In the genomic region with DNA sequence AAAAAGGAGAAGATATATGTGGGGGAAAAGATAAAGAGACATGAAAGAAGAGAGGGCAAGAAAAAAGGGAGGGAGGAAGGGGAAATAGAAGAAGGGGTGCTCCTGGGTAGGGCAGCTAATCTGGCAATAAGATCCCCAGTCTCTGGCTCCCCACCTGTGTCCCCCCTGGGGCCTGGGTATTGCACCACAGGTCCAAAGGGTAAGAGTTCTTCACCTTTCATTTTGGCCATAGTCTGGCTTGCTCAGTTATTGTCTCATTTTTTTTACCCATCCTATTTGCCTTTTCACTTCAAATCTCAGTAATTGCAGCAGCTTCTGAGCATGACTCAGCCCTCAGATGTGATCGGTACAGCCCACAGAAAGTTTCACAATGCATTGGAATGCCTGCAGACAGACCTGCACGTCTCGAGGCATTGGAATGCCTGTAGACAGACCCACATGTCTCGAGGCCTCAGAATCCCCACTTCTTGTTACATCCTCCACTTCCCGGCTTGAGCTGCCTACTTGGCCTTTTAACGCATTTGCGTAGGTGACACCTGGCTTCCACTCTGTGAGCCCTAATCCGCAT, we compare ENCODE assay signal across 9 cellular contexts.
DNase-seq lines count a peak whose midpoint lies in the region; ATAC-seq, FAIRE-seq and TF ChIP-seq lines count a peak whose summit lies in the region.
"Had no signal": no experiment of that assay in that cellular context is flagged by ENCODE, and none has a peak within 500 bp of the region (broad histone marks: within the 10 kb centered on the region; RNA-seq: fewer than 3 reads in every experiment).

No MANE protein-coding gene starts in this region.

- H3K36me3 Mint-ChIP-seq in T-helper 17 cell (ENCODE audit: low read depth) = peaks cover 2% of the 10 kb centered on the region

- peak overlapping the region; percentile 0 for H3K4me2 ChIP-seq in keratinocyte (ENCODE audit: control insufficient read depth, extremely low read depth, insufficient read depth, low read depth, low read length)

- H3K27me3 ChIP-seq in right cardiac atrium (ENCODE audit: control insufficient read depth, insufficient read depth) = no peaks in the 10 kb centered on the region
- no peaks in the 10 kb centered on the region for H3K27me3 ChIP-seq in left ventricle myocardium inferior (ENCODE audit: low read depth)
- H3K27me3 ChIP-seq in keratinocyte (ENCODE audit: control insufficient read depth, extremely low read depth, insufficient read depth, low read length) = no peaks in the 10 kb centered on the region
- H3K27me3 ChIP-seq in aorta (ENCODE audit: control insufficient read depth in 1 of 2, insufficient read depth in 2 of 2, low read length in 1 of 2) = no peaks in the 10 kb centered on the region
- H3K27me3 ChIP-seq: neutrophil had no signal

- dilution Hi-C loops in keratinocyte (cut with MboI; ENCODE audit: extremely low pct_ligation_motif_present, low sequenced_read_pairs) = no loop called here

- 66% methylated on average over 8 of the region's 8 CpGs for WGBS in right cardiac atrium
- 52 to 57% methylated on average over 8 of the region's 8 CpGs for WGBS in aorta, 2 donors

- no peak overlapping the region for H3K27ac Mint-ChIP-seq in T-helper 17 cell

- no peaks in the 10 kb centered on the region for H4K20me1 ChIP-seq in keratinocyte (ENCODE audit: control insufficient read depth, extremely low read depth, insufficient read depth, low read length)

- no peak overlapping the region for H3K4me3 Mint-ChIP-seq in T-helper 17 cell

- no peaks in the 10 kb centered on the region for H3K9me3 ChIP-seq in right cardiac atrium (ENCODE audit: control insufficient read depth, low read length)
- no peaks in the 10 kb centered on the region for H3K9me3 ChIP-seq in left ventricle myocardium inferior (replicated peaks)
- H3K9me3 ChIP-seq in keratinocyte (ENCODE audit: control insufficient read depth, low read depth, low read length) = no peaks in the 10 kb centered on the region
- no peaks in the 10 kb centered on the region for H3K9me3 ChIP-seq in aorta (ENCODE audit: control insufficient read depth, low read length)
- no peaks in the 10 kb centered on the region for H3K9me3 ChIP-seq in T-helper 17 cell (ENCODE audit: control insufficient read depth, low read length, poor library complexity, severe bottlenecking)
- H3K9me3 ChIP-seq: neutrophil had no signal

- H3K27ac ChIP-seq in right cardiac atrium (ENCODE audit: low read length) (no peak overlapping the region), left ventricle myocardium inferior (replicated peaks) (no peak overlapping the region), keratinocyte (ENCODE audit: control insufficient read depth, insufficient read depth, low read length) (peak overlapping the region; percentile 35), aorta (ENCODE audit: low read depth in 1 of 2, low read length in 2 of 2) (peak overlapping the region in 1 of 2 donors; percentile 2)
- H3K27ac ChIP-seq: neutrophil had no signal

- no peak overlapping the region for H3K4me3 ChIP-seq in right cardiac atrium (ENCODE audit: low read length)
- H3K4me3 ChIP-seq in left ventricle myocardium inferior = no peak overlapping the region
- H3K4me3 ChIP-seq in keratinocyte (ENCODE audit: control insufficient read depth in 2 of 3, extremely low read depth in 1 of 3, insufficient read depth in 2 of 3, low read depth in 1 of 3, low read length in 3 of 3) = no peak overlapping the region
- no peak overlapping the region for H3K4me3 ChIP-seq in aorta (ENCODE audit: low read length in 2 of 2)

- peaks cover 6% of the 10 kb centered on the region for H3K4me1 Mint-ChIP-seq in T-helper 17 cell

- DNase-seq in right cardiac atrium (no peak), left ventricle myocardium inferior (no peak), keratinocyte (ENCODE audit: low read depth, low spot score) (peak; percentile 66), aorta (peak in 1 of 2 donors; percentile 65), T-helper 17 cell (no peak), ecto neural progenitor cell (ENCODE audit: low spot score) (no peak), cardiac septum (ENCODE audit: low spot score) (no peak)
- DNase-seq in activated T-cell treated with anti-CD3 and anti-CD28 coated beads, Interleukin-2, amount 50 U/mL, for 48 hours = peak; percentile 55 to 57

- peaks cover 39% of the 10 kb centered on the region for H3K27me3 Mint-ChIP-seq in T-helper 17 cell

- FAIRE-seq in keratinocyte (lab: Jason Lieb, UNC) = peak; percentile 90

- no peaks in the 10 kb centered on the region for H3K79me2 ChIP-seq in keratinocyte (ENCODE audit: control insufficient read depth, insufficient read depth, low read length)

- intact Hi-C loops in right cardiac atrium (cut with DNase I) = no loop called here
- intact Hi-C loops in left ventricle myocardium inferior (cut with micrococcal nuclease) = no loop called here
- intact Hi-C loops in aorta (cut with DNase I) = no loop called here
- intact Hi-C loops in cardiac septum (cut with DNase I) = no loop called here

- no peaks in the 10 kb centered on the region for H3K4me1 ChIP-seq in right cardiac atrium (ENCODE audit: control insufficient read depth, insufficient read depth, low read length)
- H3K4me1 ChIP-seq in left ventricle myocardium inferior = peaks cover 18% of the 10 kb centered on the region
- peaks cover 46% of the 10 kb centered on the region for H3K4me1 ChIP-seq in keratinocyte (ENCODE audit: control insufficient read depth, extremely low read depth, insufficient read depth, low read length)
- peaks cover 3 to 6% of the 10 kb centered on the region in 2 donors for H3K4me1 ChIP-seq in aorta (ENCODE audit: control insufficient read depth in 1 of 2, insufficient read depth in 2 of 2, low read length in 2 of 2)

- H3K9me1 ChIP-seq in keratinocyte (ENCODE audit: control insufficient read depth, extremely low read depth, insufficient read depth, low read length) = no peaks in the 10 kb centered on the region

- H2AFZ ChIP-seq in keratinocyte (ENCODE audit: control insufficient read depth, low read length) = peak overlapping the region; percentile 11

- no peak overlapping the region for H3K9ac ChIP-seq in keratinocyte (ENCODE audit: control insufficient read depth, extremely low read depth, insufficient read depth, low read length)

- TF ChIP-seq CTCF in left ventricle myocardium inferior (IDR thresholded peaks at IDR 0.05; ENCODE audit: borderline replicate concordance) = no peak
- TF ChIP-seq CTCF in keratinocyte (optimal IDR thresholded peaks at IDR 0.05 in 1 of 3, IDR thresholded peaks at IDR 0.05 in 1 of 3, conservative IDR thresholded peaks at IDR 0.05 in 1 of 3; ENCODE audit: extremely low read depth in 1 of 3, insufficient read depth in 2 of 3, low read length in 3 of 3) = no peak

- ATAC-seq in right cardiac atrium (peak; percentile 67 to 71), aorta (ENCODE audit: low FRiP score) (peak; percentile 56), T-helper 17 cell (no peak)

- H3K36me3 ChIP-seq in left ventricle myocardium inferior (no peaks in the 10 kb centered on the region), keratinocyte (ENCODE audit: control insufficient read depth in 2 of 2, extremely low read depth in 1 of 2, insufficient read depth in 2 of 2, low read length in 2 of 2) (no peaks in the 10 kb centered on the region), aorta (ENCODE audit: control insufficient read depth in 1 of 2, insufficient read depth in 2 of 2, low read length in 1 of 2) (no peaks in the 10 kb centered on the region)
- H3K36me3 ChIP-seq: neutrophil had no signal

Comparison
In these comparisons a context has a peak if more than half of its experiments do, and no peak if none do; other contexts are left out.
1. DNase-seq: peak in activated T-cell treated with anti-CD3 and anti-CD28 coated beads, Interleukin-2, amount 50 U/mL, for 48 hours (2 of 2) and keratinocyte (single experiment); none in right cardiac atrium (0 of 3), left ventricle myocardium inferior (single experiment), T-helper 17 cell (0 of 3), ecto neural progenitor cell (single experiment) and cardiac septum (single experiment).